ENCODE assay signal across 8 cellular contexts in the genomic region with DNA sequence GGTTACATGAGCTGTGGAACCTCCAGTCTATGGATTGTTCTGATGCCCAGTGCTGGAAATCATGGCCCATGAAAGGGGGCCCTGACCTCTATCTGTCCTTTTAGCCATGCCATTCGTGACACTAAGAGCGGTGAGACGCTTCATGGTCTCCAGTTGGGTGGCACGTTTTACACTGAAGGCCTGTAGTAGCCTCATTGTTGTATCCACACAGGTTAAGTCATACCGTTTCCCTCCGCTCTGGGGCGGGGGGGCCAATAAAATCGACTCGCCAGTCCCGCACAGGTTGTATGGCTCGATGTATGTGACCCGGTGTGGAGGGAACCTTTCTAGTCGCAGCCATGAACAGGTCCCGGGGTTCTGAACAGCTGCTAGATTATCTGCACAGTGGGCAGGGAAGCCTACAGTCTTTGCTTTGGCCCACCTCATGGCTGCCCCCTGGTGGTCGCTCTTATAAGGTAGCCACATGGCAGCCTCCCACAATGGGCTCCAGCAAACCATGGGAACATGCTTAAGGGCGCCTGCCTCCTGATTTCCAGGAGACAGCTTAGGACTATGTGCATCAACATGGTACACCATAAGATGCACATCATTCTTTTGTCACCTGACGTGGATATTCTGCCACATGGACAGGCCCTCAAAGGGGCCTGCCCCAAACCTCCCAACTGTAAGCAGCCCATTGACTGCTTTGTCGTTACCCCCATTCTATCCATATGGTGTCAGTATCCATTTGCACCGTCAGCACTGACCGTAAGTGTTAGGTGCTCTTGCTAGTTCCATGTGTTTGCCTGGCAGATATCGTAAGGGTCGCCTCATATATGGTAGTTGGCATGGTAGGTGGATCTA. TPM values are rescaled to one million over a fixed set of nuclear protein-coding genes. Genes with fewer than 3 reads are reported as not detected.
A peak's percentile ranks its signal among the peaks of the same experiment; 100 is the strongest.
DNase-seq lines count a peak whose midpoint lies in the region; ATAC-seq and TF ChIP-seq lines count a peak whose summit lies in the region.

No MANE protein-coding gene starts in this region.

- POLR2A ChIA-PET in BJ (lab: Charles Lee): no interaction called here
- POLR2A ChIA-PET in HEK293 (lab: Yijun Ruan, JAX): interaction anchor here (1.0 kb wide), 1 partner anchor 300 kb away, joined by 5 read pairs; no protein-coding TSS in a partner anchor
- POLR2A ChIA-PET in RWPE1 (lab: Yijun Ruan, JAX; ENCODE audit: low non-redundant PET): no interaction called here

- H3K27me3 ChIP-seq in BJ (ENCODE audit: control insufficient read depth, insufficient read depth, low read length) (peaks cover 1% of the 10 kb centered on the region; the same call in 1 of the 2 replicates), testis (no peaks in the 10 kb centered on the region)

- no peaks in the 10 kb centered on the region for H3K4me1 ChIP-seq in HEK293 (ENCODE audit: control insufficient read depth, insufficient read depth, low read length)
- no peaks in the 10 kb centered on the region for H3K4me1 ChIP-seq in testis

- H3K27ac ChIP-seq in HEK293 (ENCODE audit: extremely low read depth, low read depth, low read length): no peak overlapping the region
- H3K27ac ChIP-seq in RWPE1: no peak overlapping the region
- H3K27ac ChIP-seq in testis: no peak overlapping the region

- WGBS in testis, 2 donors: 69 to 76% methylated on average over 13 to 22 of the region's 22 CpGs

- ATAC-seq in omental fat pad (ENCODE audit: low FRiP score) (peak; percentile 65), GM21737 (IDR thresholded peaks at IDR 0.05; ENCODE audit: unreplicated experiment) (no peak)

- H3K36me3 ChIP-seq in BJ (ENCODE audit: control insufficient read depth, insufficient read depth, low read length) (no peaks in the 10 kb centered on the region), HEK293 (ENCODE audit: control insufficient read depth in 2 of 2, insufficient read depth in 1 of 2, low read length in 2 of 2) (no peaks in the 10 kb centered on the region), testis (ENCODE audit: low read depth, missing control alignments) (no peaks in the 10 kb centered on the region)

- DNase-seq in BJ (ENCODE audit: low read depth): no peak
- DNase-seq in RWPE1 (ENCODE audit: low spot score): peak; percentile 17
- peak; percentile 74 for DNase-seq in activated T-helper 9 cell treated with anti-CD3 and anti-CD28 coated beads, Interleukin-2, amount 50 U/mL, for 16 hours (ENCODE audit: low read depth)
- DNase-seq in foreskin melanocyte: peak; percentile 44
- DNase-seq in omental fat pad (ENCODE audit: low spot score): peak; percentile 97
- peak; percentile 93 for DNase-seq in testis

- intact Hi-C loops in testis (cut with DNase I; ENCODE audit: low total_unique reads): loop anchor here (5.0 kb wide), 1 partner anchor 33 kb away; no protein-coding TSS in a partner anchor

- peak; percentile 93 for TF ChIP-seq CTCF in BJ (IDR thresholded peaks at IDR 0.05; ENCODE audit: insufficient read depth, low read depth, low read length)
- no peak for TF ChIP-seq CTCF in HEK293 (tag by site-specific recombination; IDR thresholded peaks at IDR 0.05)
- peak; percentile 55 for TF ChIP-seq CTCF in RWPE1 (conservative IDR thresholded peaks at IDR 0.05; ENCODE audit: low read depth)
- peak in 2 of 3 donors; percentile 69 to 73 for TF ChIP-seq CTCF in omental fat pad (IDR thresholded peaks at IDR 0.05)
- peak; percentile 77 to 92 (median 83) for TF ChIP-seq CTCF in testis (IDR thresholded peaks at IDR 0.05)

- H3K9me3 ChIP-seq in HEK293 (ENCODE audit: control insufficient read depth, insufficient read depth, low read depth, low read length) (no peaks in the 10 kb centered on the region), testis (no peaks in the 10 kb centered on the region)

- CTCF ChIA-PET in BJ (lab: Yijun Ruan, JAX): interaction anchor here (0.8 to 9.1 kb wide), 22 partner anchors 9 to 553 kb away, joined by 3 to 166 read pairs (median 7); partner anchors contain the start of genes APOL2 and APOL3
- CTCF ChIA-PET in HEK293 (lab: Yijun Ruan, JAX): interaction anchor here (0.6 to 8.0 kb wide), 26 partner anchors 8 to 1060 kb away, joined by 3 to 63 read pairs (median 5); partner anchors contain the start of genes APOL2 and APOL3
- CTCF ChIA-PET in RWPE1 (lab: Yijun Ruan, JAX): interaction anchor here (0.6 kb wide), 1 partner anchor 17 kb away, joined by 3 read pairs; no protein-coding TSS in a partner anchor

- H3K4me3 ChIP-seq in BJ (ENCODE audit: low read depth, low read length) (no peak overlapping the region), HEK293 (ENCODE audit: low read depth, low read length) (no peak overlapping the region), testis (no peak overlapping the region)

- no peak for TF ChIP-seq POLR2A in testis (IDR thresholded peaks at IDR 0.05)

TF ChIP-seq in HEK293, 187 proteins besides CTCF, POLR2A, EP300 and RAD21:
- TF ChIP-seq ZNF354C (tag by site-specific recombination; IDR thresholded peaks at IDR 0.05; ENCODE audit: borderline replicate concordance, low read depth) (no peak), ZNF654 (tag by site-specific recombination; IDR thresholded peaks at IDR 0.05; ENCODE audit: low read depth) (0 out of 2 replicates have a peak, but pooled peaks have one; percentile 24)

RNA-seq across cellular contexts. Expression of gene APOL3, which starts 19.7 kb away (rescaled TPM):
- polyA plus RNA-seq in BJ (2011; rRNA removed) (4.9 and 6.7 TPM in 2 replicates), testis (ENCODE audit: insufficient read depth, low read depth, low replicate concordance) (20.9 TPM)
- polyA minus RNA-seq in BJ (2011; rRNA and poly(A)+ RNA removed): 3.8 and 4.5 TPM in 2 replicates
- total RNA-seq in omental fat pad (100 to 1,000 TPM in 1 of 4 donors, 10 to 100 TPM in 3; 39.5 to 273 (median 73.9) TPM), testis (10 to 100 TPM; 10.6 to 13.6 TPM)

RNA-seq across cellular contexts. Expression of gene APOL4, which starts 21.4 kb away (rescaled TPM):
- polyA plus RNA-seq in BJ (2011; rRNA removed) (0.16 and 0.23 TPM in 2 replicates), testis (ENCODE audit: insufficient read depth, low read depth, low replicate concordance) (4.3 TPM)
- 0.05 TPM in 1 of 2 replicates, not detected in the other for polyA minus RNA-seq in BJ (2011; rRNA and poly(A)+ RNA removed)
- total RNA-seq in omental fat pad (100 to 1,000 TPM in 1 of 4 donors, 10 to 100 TPM in 2, under 1 TPM in 1; 0.31 to 113 (median 44.3) TPM), testis (1 to 10 TPM in 1 of 2 donors, under 1 TPM in 1; 0.55 to 4.3 TPM)

RNA-seq across cellular contexts. Expression of gene APOL2, which starts 59.1 kb away (rescaled TPM):
- polyA plus RNA-seq in BJ (2011; rRNA removed) (24.5 and 27.8 TPM in 2 replicates), testis (ENCODE audit: insufficient read depth, low read depth, low replicate concordance) (16.6 TPM)
- polyA minus RNA-seq in BJ (2011; rRNA and poly(A)+ RNA removed): 40.1 and 51.6 TPM in 2 replicates
- total RNA-seq in omental fat pad (100 to 1,000 TPM in 2 of 4 donors, 10 to 100 TPM in 2; 63.2 to 122 (median 93.0) TPM), testis (10 to 100 TPM; 19.5 to 34.5 TPM)
